In genomic region chr4:117164338-117164737, GRCh38 we compare ENCODE assay signal across 23 cellular contexts.
DNase-seq lines count a peak whose midpoint lies in the region; ATAC-seq and TF ChIP-seq lines count a peak whose summit lies in the region.
"Had no signal": no experiment of that assay in that cellular context is flagged by ENCODE, and none has a peak within 500 bp of the region (broad histone marks: within the 10 kb centered on the region; RNA-seq: fewer than 3 reads in every experiment).

No MANE protein-coding gene starts in this region.

- ATAC-seq in WTC11 (peak; percentile 60), GM21381 (IDR thresholded peaks at IDR 0.05; ENCODE audit: unreplicated experiment) (no peak)
- ATAC-seq: activated T-cell treated with anti-CD3 and anti-CD28 coated beads, Interleukin-2, amount 50 U/mL, for 72 hours; esophagus mucosa; natural killer cell treated with Interleukin-12 subunit alpha and Interleukin-12 subunit beta and Interleukin-15 and Interleukin-18, amount 100 ng/mL, for 72 hours; stimulated activated naive B cell treated with anti-CD40 and anti-IgM and Interleukin-4, amounts not matched to agents 10 μg/mL and 1 μg/mL and 100 μg/mL, for 72 hours had no signal

- CTCF ChIA-PET in WTC11 (lab: Charles Lee), result no interaction called here

- intact Hi-C loops in spleen (cut with DNase I; ENCODE audit: low total_unique reads), result no loop called here

- no peaks in the 10 kb centered on the region for H3K27me3 Mint-ChIP-seq in WTC11 (ENCODE audit: low read depth)
- no peaks in the 10 kb centered on the region for H3K27me3 Mint-ChIP-seq in activated T-cell treated with anti-CD3 and anti-CD28 coated beads, Interleukin-2, amount 50 U/mL, for 24 hours
- H3K27me3 Mint-ChIP-seq: activated CD4-positive, alpha-beta memory T cell treated with anti-CD3 and anti-CD28 coated beads, Interleukin-2, amount 10 ng/mL, durations not matched to agents 7 days and 5 days; B cell; natural killer cell treated with Interleukin-12 subunit alpha and Interleukin-12 subunit beta and Interleukin-15 and Interleukin-18, amount 100 ng/mL, for 72 hours; progenitor cell of endocrine pancreas; stimulated activated naive B cell treated with anti-CD40 and anti-IgM and Interleukin-4, amounts not matched to agents 10 μg/mL and 1 μg/mL and 100 μg/mL, for 72 hours had no signal

- no peak overlapping the region for H3K4me3 ChIP-seq in brain microvascular endothelial cell (ENCODE audit: low read depth, low read length)
- H3K4me3 ChIP-seq in spleen, result no peak overlapping the region
- H3K4me3 ChIP-seq: breast epithelium, dorsolateral prefrontal cortex, SJCRH30, tibial nerve had no signal

- POLR2A ChIA-PET in WTC11 (lab: Charles Lee), result no interaction called here

- H3K4me3 Mint-ChIP-seq in WTC11, result no peak overlapping the region
- H3K4me3 Mint-ChIP-seq in activated T-cell treated with anti-CD3 and anti-CD28 coated beads, Interleukin-2, amount 50 U/mL, for 24 hours, result no peak overlapping the region
- H3K4me3 Mint-ChIP-seq: activated CD4-positive, alpha-beta memory T cell treated with anti-CD3 and anti-CD28 coated beads, Interleukin-2, amount 10 ng/mL, durations not matched to agents 7 days and 5 days; activated T-cell treated with anti-CD3 and anti-CD28 coated beads, Interleukin-2, amount 50 U/mL, for 72 hours; B cell; natural killer cell treated with Interleukin-12 subunit alpha and Interleukin-12 subunit beta and Interleukin-15 and Interleukin-18, amount 100 ng/mL, for 72 hours; stimulated activated naive B cell treated with anti-CD40 and anti-IgM and Interleukin-4, amounts not matched to agents 10 μg/mL and 1 μg/mL and 100 μg/mL, for 72 hours had no signal

- no peak overlapping the region for H3K27ac Mint-ChIP-seq in WTC11
- H3K27ac Mint-ChIP-seq in activated T-cell treated with anti-CD3 and anti-CD28 coated beads, Interleukin-2, amount 50 U/mL, for 24 hours, result no peak overlapping the region
- H3K27ac Mint-ChIP-seq: activated CD4-positive, alpha-beta memory T cell treated with anti-CD3 and anti-CD28 coated beads, Interleukin-2, amount 10 ng/mL, durations not matched to agents 7 days and 5 days; activated T-cell treated with anti-CD3 and anti-CD28 coated beads, Interleukin-2, amount 50 U/mL, for 72 hours; B cell; natural killer cell treated with Interleukin-12 subunit alpha and Interleukin-12 subunit beta and Interleukin-15 and Interleukin-18, amount 100 ng/mL, for 72 hours; progenitor cell of endocrine pancreas; stimulated activated naive B cell treated with anti-CD40 and anti-IgM and Interleukin-4, amounts not matched to agents 10 μg/mL and 1 μg/mL and 100 μg/mL, for 72 hours had no signal

- no peaks in the 10 kb centered on the region for H3K36me3 ChIP-seq in brain microvascular endothelial cell (replicated peaks)
- H3K36me3 ChIP-seq in spleen, result no peaks in the 10 kb centered on the region
- H3K36me3 ChIP-seq: breast epithelium, SJCRH30, tibial nerve had no signal

- H3K9me3 ChIP-seq in spleen, result no peaks in the 10 kb centered on the region
- H3K9me3 ChIP-seq: breast epithelium, SJCRH30, tibial nerve had no signal

- no peak for TF ChIP-seq POLR2A in spleen (IDR thresholded peaks at IDR 0.05)

- H3K27me3 ChIP-seq in brain microvascular endothelial cell (replicated peaks) (no peaks in the 10 kb centered on the region), spleen (replicated peaks in 1 of 7) (no peaks in the 10 kb centered on the region)
- H3K27me3 ChIP-seq: breast epithelium, dorsolateral prefrontal cortex, SJCRH30, tibial nerve had no signal

- 48 to 84% (median 68%) methylated on average over 1 of the region's 1 CpG for WGBS in spleen, 5 donors

- in situ Hi-C loops in GM13976 (cut with MboI; ENCODE audit: low sequenced_read_pairs, unreplicated experiment) (no loop called here), brain microvascular endothelial cell (cut with HindIII; ENCODE audit: low pct_ligation_motif_present, low sequenced_read_pairs) (no loop called here)

- DNase-seq in GM13976 (ENCODE audit: low spot score) (peak; percentile 12), H4 (ENCODE audit: low spot score) (peak; percentile 11), MV-4-11 (lab: John Stamatoyannopoulos, UW) (peak; percentile 4), WTC11 (ENCODE audit: low spot score) (no peak), brain microvascular endothelial cell (no peak), spleen (no peak)
- no peak for DNase-seq in activated T-cell treated with anti-CD3 and anti-CD28 coated beads, Interleukin-2, amount 50 U/mL, for 24 hours
- DNase-seq: activated CD4-positive, alpha-beta memory T cell treated with anti-CD3 and anti-CD28 coated beads, Interleukin-2, amount 10 ng/mL, durations not matched to agents 7 days and 5 days; activated T-cell treated with anti-CD3 and anti-CD28 coated beads, Interleukin-2, amount 50 U/mL, for 72 hours; dorsolateral prefrontal cortex; glutamatergic neuron; NCI-H1105; stimulated activated CD4-positive, alpha-beta T cell treated with anti-CD3 and anti-CD28 coated beads, Interleukin-12 subunit alpha, Interleukin-12 subunit beta, amount 100 ng/mL, for 4 hours; stimulated activated naive B cell treated with anti-CD40 and anti-IgM and Interleukin-4, amounts not matched to agents 10 μg/mL and 1 μg/mL and 100 μg/mL, for 72 hours had no signal

- H3K9me3 Mint-ChIP-seq in WTC11, result no peaks in the 10 kb centered on the region
- H3K9me3 Mint-ChIP-seq in activated T-cell treated with anti-CD3 and anti-CD28 coated beads, Interleukin-2, amount 50 U/mL, for 24 hours, result no peaks in the 10 kb centered on the region
- H3K9me3 Mint-ChIP-seq: activated CD4-positive, alpha-beta memory T cell treated with anti-CD3 and anti-CD28 coated beads, Interleukin-2, amount 10 ng/mL, durations not matched to agents 7 days and 5 days; activated T-cell treated with anti-CD3 and anti-CD28 coated beads, Interleukin-2, amount 50 U/mL, for 72 hours had no signal

- no peaks in the 10 kb centered on the region for H3K4me1 Mint-ChIP-seq in WTC11
- H3K4me1 Mint-ChIP-seq in activated T-cell treated with anti-CD3 and anti-CD28 coated beads, Interleukin-2, amount 50 U/mL, for 24 hours (ENCODE audit: low read depth), result no peaks in the 10 kb centered on the region
- H3K4me1 Mint-ChIP-seq: activated CD4-positive, alpha-beta memory T cell treated with anti-CD3 and anti-CD28 coated beads, Interleukin-2, amount 10 ng/mL, durations not matched to agents 7 days and 5 days; B cell; stimulated activated naive B cell treated with anti-CD40 and anti-IgM and Interleukin-4, amounts not matched to agents 10 μg/mL and 1 μg/mL and 100 μg/mL, for 72 hours had no signal

- no peaks in the 10 kb centered on the region for H3K36me3 Mint-ChIP-seq in WTC11
- no peaks in the 10 kb centered on the region for H3K36me3 Mint-ChIP-seq in activated T-cell treated with anti-CD3 and anti-CD28 coated beads, Interleukin-2, amount 50 U/mL, for 24 hours (ENCODE audit: low read depth)
- H3K36me3 Mint-ChIP-seq: natural killer cell treated with Interleukin-12 subunit alpha and Interleukin-12 subunit beta and Interleukin-15 and Interleukin-18, amount 100 ng/mL, for 72 hours; stimulated activated naive B cell treated with anti-CD40 and anti-IgM and Interleukin-4, amounts not matched to agents 10 μg/mL and 1 μg/mL and 100 μg/mL, for 72 hours had no signal

- H3K4me1 ChIP-seq in spleen, result no peaks in the 10 kb centered on the region
- H3K4me1 ChIP-seq: breast epithelium, SJCRH30, tibial nerve had no signal

- TF ChIP-seq CTCF in GM13976 (IDR thresholded peaks at IDR 0.05; ENCODE audit: borderline replicate concordance, control extremely low read depth, extremely low read depth, insufficient read depth, missing control alignments) (no peak), WTC11 (IDR thresholded peaks at IDR 0.05) (no peak), brain microvascular endothelial cell (IDR thresholded peaks at IDR 0.05; ENCODE audit: low read depth, low read length, missing control alignments) (no peak), spleen (IDR thresholded peaks at IDR 0.05 in 8 of 11, conservative IDR thresholded peaks at IDR 0.05 in 3 of 11) (no peak)

- H3K27ac ChIP-seq in brain microvascular endothelial cell, result no peak overlapping the region
- H3K27ac ChIP-seq in spleen, result no peak overlapping the region
- H3K27ac ChIP-seq: breast epithelium, dorsolateral prefrontal cortex, SJCRH30, tibial nerve, VCaP had no signal

TF ChIP-seq in WTC11, 78 proteins besides CTCF, POLR2A, EP300 and RAD21:
- TF ChIP-seq CBFB (CRISPR knock-in tag; IDR thresholded peaks at IDR 0.05; ENCODE audit: low read depth), result no peak
- TF ChIP-seq MXD4 (CRISPR knock-in tag; IDR thresholded peaks at IDR 0.05; ENCODE audit: borderline replicate concordance), result no peak
- no peak for TF ChIP-seq GRHL2 (CRISPR knock-in tag; IDR thresholded peaks at IDR 0.05; ENCODE audit: insufficient replicate concordance, severe bottlenecking)
- TF ChIP-seq PREB (CRISPR knock-in tag; IDR thresholded peaks at IDR 0.05; ENCODE audit: borderline replicate concordance), result no peak
- no peak for TF ChIP-seq EMX1 (CRISPR knock-in tag; IDR thresholded peaks at IDR 0.05)

Comparison
In these comparisons a context has a peak if more than half of its experiments do, and no peak if none do; other contexts are left out.
1. DNase-seq: peak in GM13976 (single experiment), H4 (single experiment) and MV-4-11 (single experiment); none in WTC11 (single experiment), activated T-cell treated with anti-CD3 and anti-CD28 coated beads, Interleukin-2, amount 50 U/mL, for 24 hours (single experiment), brain microvascular endothelial cell (single experiment) and spleen (single experiment).